Comparison of ENCODE assay signal across 8 cellular contexts in the genomic region with DNA sequence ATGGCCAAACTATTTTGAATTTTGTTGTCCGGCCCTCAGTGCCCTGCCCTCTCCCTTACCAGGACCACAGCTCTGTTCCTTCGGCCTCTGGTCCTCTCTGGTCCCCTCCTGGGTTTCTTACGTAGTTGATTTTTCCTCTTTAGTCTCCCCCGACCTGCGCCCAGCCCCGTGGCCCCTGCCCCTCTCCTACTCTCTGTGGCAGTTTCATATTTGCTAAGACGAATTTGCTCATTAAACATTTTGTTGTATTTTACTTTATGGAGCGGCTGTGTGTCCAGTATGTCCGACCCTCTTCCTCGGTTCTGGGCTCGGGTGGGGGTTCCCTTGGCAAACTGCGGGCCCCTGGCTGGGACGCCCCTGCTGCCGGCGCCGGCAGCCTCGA. TPM values are rescaled to one million over a fixed set of nuclear protein-coding genes. Genes with fewer than 3 reads are reported as not detected.
DNase-seq lines count a peak whose midpoint lies in the region; ATAC-seq, FAIRE-seq and TF ChIP-seq lines count a peak whose summit lies in the region.

No MANE protein-coding gene starts in this region.

- no peaks in the 10 kb centered on the region for H3K27me3 Mint-ChIP-seq in activated naive CD4-positive, alpha-beta T cell treated with anti-CD3 and anti-CD28 coated beads for 36 hours (ENCODE audit: low read depth)

- RAD21 ChIA-PET in GM12878 (lab: Charles Lee; ENCODE audit: unreplicated experiment), result no interaction called here

- TF ChIP-seq EP300 in GM12878 (IDR thresholded peaks at IDR 0.05; ENCODE audit: borderline replicate concordance in 1 of 2, control insufficient read depth in 1 of 2, low read depth in 2 of 2, low read length in 2 of 2) (no peak), upper lobe of left lung (IDR thresholded peaks at IDR 0.05) (no peak)

- H3K4me2 ChIP-seq in GM12878 (ENCODE audit: control insufficient read depth, insufficient read depth), result no peak overlapping the region; the same call in 1 of the 2 replicates

- H3K4me3 ChIP-seq in GM12878 (peak overlapping the region; percentile 92), lower leg skin (ENCODE audit: low read depth, poor library complexity, severe bottlenecking) (peak overlapping the region; percentile 97), upper lobe of left lung (peak overlapping the region; percentile 50 to 99 (median 89))

- H3K27ac ChIP-seq in GM12878 (ENCODE audit: control insufficient read depth, insufficient read depth) (no peak overlapping the region), upper lobe of left lung (peak overlapping the region; percentile 86 to 98 (median 91))

- CTCF ChIA-PET in activated naive CD4-positive, alpha-beta T cell treated with anti-CD3 and anti-CD28 coated beads for 36 hours (lab: Charles Lee), result no interaction called here
- CTCF ChIA-PET in GM12878 (lab: Yijun Ruan, JAX), result no interaction called here

- no TSS peak for BruUV-seq in GM12878 (replicated peaks; lab: Mats Ljungman, UMichigan)

- ATAC-seq in GM12878, result no peak
- ATAC-seq in upper lobe of left lung (ENCODE audit: low FRiP score in 2 of 2), result no peak
- ATAC-seq in HG03280 (IDR thresholded peaks at IDR 0.05; ENCODE audit: unreplicated experiment), result no peak
- no peak for ATAC-seq in GM18873 (IDR thresholded peaks at IDR 0.05; ENCODE audit: low FRiP score, unreplicated experiment)

- H3K27me3 ChIP-seq in GM12878 (replicated peaks in 1 of 2; ENCODE audit: control insufficient read depth in 2 of 2, insufficient read depth in 2 of 2, low read length in 1 of 2), result no peaks in the 10 kb centered on the region
- no peaks in the 10 kb centered on the region for H3K27me3 ChIP-seq in upper lobe of left lung

- no peak for TF ChIP-seq RAD21 in GM12878 (IDR thresholded peaks at IDR 0.05; ENCODE audit: insufficient read depth, low read depth, low read length)

- POLR2A ChIA-PET in GM12878 (lab: Charles Lee), result interaction anchor here (1.4 kb wide), 1 partner anchor 17 kb away, joined by 5 read pairs; no protein-coding TSS in a partner anchor

- H3K27ac Mint-ChIP-seq in activated naive CD4-positive, alpha-beta T cell treated with anti-CD3 and anti-CD28 coated beads for 36 hours, result no peak overlapping the region

- H3K9me3 ChIP-seq in GM12878 (replicated peaks; ENCODE audit: control insufficient read depth, insufficient read depth, low read length) (no peaks in the 10 kb centered on the region), upper lobe of left lung (no peaks in the 10 kb centered on the region)

- H3K9me3 Mint-ChIP-seq in activated naive CD4-positive, alpha-beta T cell treated with anti-CD3 and anti-CD28 coated beads for 36 hours, result no peaks in the 10 kb centered on the region

- TF ChIP-seq POLR2A in GM12878 (IDR thresholded peaks at IDR 0.05; ENCODE audit: low read depth, low read length), result no peak
- no peak for TF ChIP-seq POLR2A in lower leg skin (IDR thresholded peaks at IDR 0.05)
- TF ChIP-seq POLR2A in upper lobe of left lung (IDR thresholded peaks at IDR 0.05), result no peak

- peak overlapping the region; percentile 55 for H3K4me3 Mint-ChIP-seq in activated naive CD4-positive, alpha-beta T cell treated with anti-CD3 and anti-CD28 coated beads for 36 hours

- H3K4me1 Mint-ChIP-seq in activated naive CD4-positive, alpha-beta T cell treated with anti-CD3 and anti-CD28 coated beads for 36 hours (ENCODE audit: low read depth), result peaks cover 63% of the 10 kb centered on the region

- H3K9ac ChIP-seq in GM12878 (ENCODE audit: control insufficient read depth, insufficient read depth, low read length), result peak overlapping the region; percentile 97

- DNase-seq in activated naive CD4-positive, alpha-beta T cell treated with anti-CD3 and anti-CD28 coated beads for 36 hours, result no peak
- DNase-seq in activated naive CD4-positive, alpha-beta T cell treated with anti-CD3 and anti-CD28 coated beads, Interleukin-2, amount 50 U/mL, for 16 hours, result no peak
- DNase-seq in GM12878 (ENCODE audit: low read depth, low spot score) (no peak), lower leg skin (ENCODE audit: low spot score in 2 of 2) (no peak), upper lobe of left lung (no peak), SKM-1 (lab: John Stamatoyannopoulos, UW; ENCODE audit: unreplicated experiment) (no peak)

- TF ChIP-seq CTCF in GM12878 (IDR thresholded peaks at IDR 0.05 in 2 of 3, conservative IDR thresholded peaks at IDR 0.05 in 1 of 3; ENCODE audit: control insufficient read depth in 2 of 3, extremely low read depth in 1 of 3, insufficient read depth in 1 of 3, low read depth in 3 of 3, low read length in 3 of 3) (no peak), lower leg skin (IDR thresholded peaks at IDR 0.05) (no peak), upper lobe of left lung (IDR thresholded peaks at IDR 0.05) (no peak)

- 15% methylated on average over 17 of the region's 17 CpGs for WGBS in GM12878 (ENCODE audit: insufficient coverage, insufficient replicate concordance, low lambda C conversion rate, missing lambda C conversion rate)
- WGBS in lower leg skin, 2 donors, result 22% methylated on average over 17 of the region's 17 CpGs
- 33 to 36% methylated on average over 16 of the region's 17 CpGs for WGBS in upper lobe of left lung, 2 donors

- H3K79me2 ChIP-seq in GM12878 (ENCODE audit: control insufficient read depth, insufficient read depth, low read length), result peaks cover 48% of the 10 kb centered on the region

- SMC1A ChIA-PET in GM12878 (lab: Charles Lee; ENCODE audit: uncharacterized antibody, unreplicated experiment), result no interaction called here

- intact Hi-C loops in activated naive CD4-positive, alpha-beta T cell treated with anti-CD3 and anti-CD28 coated beads for 36 hours (cut with micrococcal nuclease), result loop anchor here (2.0 kb wide), 1 partner anchor 40 kb away; no protein-coding TSS in a partner anchor
- intact Hi-C loops in GM12878 (cut with micrococcal nuclease; ENCODE audit: unreplicated experiment) (no loop called here), lower leg skin (cut with DNase I; ENCODE audit: low total_unique reads) (loop anchor here (5.0 kb wide), 1 partner anchor 833 kb away; the partner anchor contains the start of gene ZNF471)

- in situ Hi-C loops in GM12878 (cut with MboI), result loop anchor here (25.0 kb wide), 1 partner anchor 1537 kb away; the partner anchor contains the start of gene CNOT3

- H3K4me1 ChIP-seq in GM12878 (ENCODE audit: control insufficient read depth, insufficient read depth, low read length), result peaks cover 22% of the 10 kb centered on the region
- H3K4me1 ChIP-seq in upper lobe of left lung, result peaks cover 31 to 68% (median 43%) of the 10 kb centered on the region in 4 donors

- H2AFZ ChIP-seq in GM12878 (ENCODE audit: control insufficient read depth, low read depth, low read length), result no peak overlapping the region

- H3K36me3 ChIP-seq in GM12878 (ENCODE audit: control insufficient read depth in 2 of 2, insufficient read depth in 2 of 2, low read length in 1 of 2), result peaks cover 13 to 26% of the 10 kb centered on the region in 2 experiments
- peaks cover 24 to 51% (median 40%) of the 10 kb centered on the region in 4 donors for H3K36me3 ChIP-seq in upper lobe of left lung

- peaks cover 32% of the 10 kb centered on the region for H3K36me3 Mint-ChIP-seq in activated naive CD4-positive, alpha-beta T cell treated with anti-CD3 and anti-CD28 coated beads for 36 hours (ENCODE audit: low read depth)

- FAIRE-seq in GM12878 (lab: Jason Lieb, UNC), result no peak

- H4K20me1 ChIP-seq in GM12878 (ENCODE audit: control insufficient read depth, insufficient read depth), result peaks cover 10% of the 10 kb centered on the region

RNA-seq across cellular contexts. Expression of gene EPN1, which starts 0.6 kb away (rescaled TPM):
- total RNA-seq in activated naive CD4-positive, alpha-beta T cell treated with anti-CD3 and anti-CD28 coated beads for 36 hours, result 10 to 100 TPM; 23.4 TPM
- total RNA-seq in GM12878 (2013; cell fraction: nucleolus; rRNA removed), result 21.7 and 25.6 TPM in 2 replicates
- total RNA-seq in GM12878 (2014; rRNA removed) (7.7 and 12.0 TPM in 2 replicates), GM12878 (2014; rRNA removed; fragmentation: Illumina TruSeq; extraction: Trizol) (4.7 and 6.2 TPM in 2 replicates), GM12878 (2021) (79.8 and 88.5 TPM in 2 replicates), lower leg skin (100 to 1,000 TPM in 3 of 4 donors, 10 to 100 TPM in 1; 81.2 to 189 (median 120) TPM), upper lobe of left lung (100 to 1,000 TPM in 4 of 6 donors, 10 to 100 TPM in 2; 59.7 to 357 (median 126) TPM)
- 7.1 TPM for polyA plus RNA-seq in GM12878 (2011; ENCODE audit: low read depth)
- polyA plus RNA-seq in GM12878 (2011; rRNA removed) (3.4 and 9.3 TPM in 2 replicates), GM12878 (2014; fragmentation: Illumina TruSeq; extraction: Trizol) (2.0 and 6.8 TPM in 2 replicates), GM12878 (2014; fragmentation: Nextera tagmentation; extraction: Ambion mirVana) (under 1 TPM; 0.11 to 0.16 TPM), GM12878 (2014; rRNA removed) (36.9 and 47.0 TPM in 2 replicates), GM12878 (2016; fragmentation: Nextera tagmentation; extraction: Ambion mirVana) (10 to 100 TPM; 21.8 to 22.1 TPM)
- polyA plus RNA-seq in GM12878 (2011; cell fraction: cytosol; rRNA removed), result 18.3 and 23.2 TPM in 2 replicates
- 35.8 and 58.4 TPM in 2 replicates for polyA plus RNA-seq in GM12878 (2011; cell fraction: nucleus; rRNA removed)
- polyA plus RNA-seq in GM12878 (2012), result 28.6 and 36.3 TPM in 2 replicates
- 19.7 and 22.3 TPM in 2 replicates for polyA minus RNA-seq in GM12878 (2011; rRNA and poly(A)+ RNA removed)
- 18.9 and 25.0 TPM in 2 replicates for polyA minus RNA-seq in GM12878 (2011; cell fraction: cytosol; rRNA and poly(A)+ RNA removed)
- 9.1 and 13.6 TPM in 2 replicates for polyA minus RNA-seq in GM12878 (2011; cell fraction: nucleus; rRNA and poly(A)+ RNA removed)

RNA-seq across cellular contexts. Expression of gene U2AF2, which starts 19.6 kb away (rescaled TPM):
- total RNA-seq in activated naive CD4-positive, alpha-beta T cell treated with anti-CD3 and anti-CD28 coated beads for 36 hours, result 100 to 1,000 TPM; 285 to 293 TPM
- total RNA-seq in GM12878 (2013; cell fraction: nucleolus; rRNA removed), result 46.0 and 50.9 TPM in 2 replicates
- total RNA-seq in GM12878 (2014; rRNA removed) (204 and 228 TPM in 2 replicates), GM12878 (2014; rRNA removed; fragmentation: Illumina TruSeq; extraction: Trizol) (112 and 121 TPM in 2 replicates), GM12878 (2021) (308 and 338 TPM in 2 replicates), lower leg skin (100 to 1,000 TPM in 3 of 4 donors, 10 to 100 TPM in 1; 78.8 to 149 (median 106) TPM), upper lobe of left lung (100 to 1,000 TPM in 4 of 6 donors, 10 to 100 TPM in 2; 57.7 to 294 (median 157) TPM)
- polyA plus RNA-seq in GM12878 (2011; ENCODE audit: low read depth), result 59.4 TPM
- polyA plus RNA-seq in GM12878 (2011; rRNA removed) (54.9 and 140 TPM in 2 replicates), GM12878 (2014; fragmentation: Illumina TruSeq; extraction: Trizol) (50.9 and 141 TPM in 2 replicates), GM12878 (2014; fragmentation: Nextera tagmentation; extraction: Ambion mirVana) (1 to 10 TPM; 3.0 to 8.3 TPM), GM12878 (2014; rRNA removed) (284 and 360 TPM in 2 replicates), GM12878 (2016; fragmentation: Nextera tagmentation; extraction: Ambion mirVana) (10 to 100 TPM; 46.2 to 48.9 TPM)
- polyA plus RNA-seq in GM12878 (2011; cell fraction: cytosol; rRNA removed), result 239 and 270 TPM in 2 replicates
- 425 and 604 TPM in 2 replicates for polyA plus RNA-seq in GM12878 (2011; cell fraction: nucleus; rRNA removed)
- 148 and 173 TPM in 2 replicates for polyA plus RNA-seq in GM12878 (2012)
- polyA minus RNA-seq in GM12878 (2011; rRNA and poly(A)+ RNA removed), result 61.6 and 111 TPM in 2 replicates
- polyA minus RNA-seq in GM12878 (2011; cell fraction: cytosol; rRNA and poly(A)+ RNA removed), result 60.9 and 65.2 TPM in 2 replicates
- 63.1 and 102 TPM in 2 replicates for polyA minus RNA-seq in GM12878 (2011; cell fraction: nucleus; rRNA and poly(A)+ RNA removed)

RNA-seq across cellular contexts. Expression of gene CCDC106, which starts 26.4 kb away (rescaled TPM):
- total RNA-seq in activated naive CD4-positive, alpha-beta T cell treated with anti-CD3 and anti-CD28 coated beads for 36 hours, result 1 to 10 TPM; 4.2 to 4.4 TPM
- total RNA-seq in GM12878 (2013; cell fraction: nucleolus; rRNA removed), result 8.3 and 8.6 TPM in 2 replicates
- total RNA-seq in GM12878 (2014; rRNA removed) (19.2 and 22.5 TPM in 2 replicates), GM12878 (2014; rRNA removed; fragmentation: Illumina TruSeq; extraction: Trizol) (11.9 and 12.7 TPM in 2 replicates), GM12878 (2021) (33.1 and 34.2 TPM in 2 replicates), lower leg skin (10 to 100 TPM in 1 of 4 donors, 1 to 10 TPM in 3; 7.9 to 10.4 (median 8.5) TPM), upper lobe of left lung (10 to 100 TPM; 15.3 to 44.0 (median 17.1) TPM)
- polyA plus RNA-seq in GM12878 (2011; ENCODE audit: low read depth), result 5.6 TPM
- polyA plus RNA-seq in GM12878 (2011; rRNA removed) (7.8 and 16.4 TPM in 2 replicates), GM12878 (2014; fragmentation: Illumina TruSeq; extraction: Trizol) (7.7 and 19.2 TPM in 2 replicates), GM12878 (2014; fragmentation: Nextera tagmentation; extraction: Ambion mirVana) (under 1 TPM; 0.04 to 0.14 TPM), GM12878 (2014; rRNA removed) (35.9 and 39.9 TPM in 2 replicates), GM12878 (2016; fragmentation: Nextera tagmentation; extraction: Ambion mirVana) (10 to 100 TPM; 20.4 to 25.7 TPM)
- polyA plus RNA-seq in GM12878 (2011; cell fraction: cytosol; rRNA removed), result 17.5 and 27.2 TPM in 2 replicates
- 38.1 and 48.1 TPM in 2 replicates for polyA plus RNA-seq in GM12878 (2011; cell fraction: nucleus; rRNA removed)
- 27.7 and 32.6 TPM in 2 replicates for polyA plus RNA-seq in GM12878 (2012)
- polyA minus RNA-seq in GM12878 (2011; rRNA and poly(A)+ RNA removed), result 3.4 and 7.2 TPM in 2 replicates
- polyA minus RNA-seq in GM12878 (2011; cell fraction: cytosol; rRNA and poly(A)+ RNA removed), result 5.5 and 7.0 TPM in 2 replicates
- polyA minus RNA-seq in GM12878 (2011; cell fraction: nucleus; rRNA and poly(A)+ RNA removed), result 6.4 and 14.4 TPM in 2 replicates

RNA-seq across cellular contexts. Expression of gene ZNF581, which starts 31.0 kb away (rescaled TPM):
- total RNA-seq in activated naive CD4-positive, alpha-beta T cell treated with anti-CD3 and anti-CD28 coated beads for 36 hours, result 10 to 100 TPM; 18.0 to 20.7 TPM
- total RNA-seq in GM12878 (2013; cell fraction: nucleolus; rRNA removed), result 5.3 and 7.2 TPM in 2 replicates
- total RNA-seq in GM12878 (2014; rRNA removed) (22.1 and 25.4 TPM in 2 replicates), GM12878 (2014; rRNA removed; fragmentation: Illumina TruSeq; extraction: Trizol) (14.0 and 14.1 TPM in 2 replicates), GM12878 (2021) (44.9 and 45.4 TPM in 2 replicates), lower leg skin (10 to 100 TPM; 20.1 to 27.3 (median 22.8) TPM), upper lobe of left lung (10 to 100 TPM; 15.6 to 38.8 (median 21.9) TPM)
- 31.2 TPM for polyA plus RNA-seq in GM12878 (2011; ENCODE audit: low read depth)
- polyA plus RNA-seq in GM12878 (2011; rRNA removed) (13.5 and 19.1 TPM in 2 replicates), GM12878 (2014; fragmentation: Illumina TruSeq; extraction: Trizol) (7.8 and 13.2 TPM in 2 replicates), GM12878 (2014; fragmentation: Nextera tagmentation; extraction: Ambion mirVana) (10 to 100 TPM in 1 of 2 experiments, 1 to 10 TPM in 1; 4.7 to 18.1 TPM), GM12878 (2014; rRNA removed) (39.6 and 45.3 TPM in 2 replicates), GM12878 (2016; fragmentation: Nextera tagmentation; extraction: Ambion mirVana) (10 to 100 TPM; 29.1 to 37.0 TPM)
- 27.8 and 34.4 TPM in 2 replicates for polyA plus RNA-seq in GM12878 (2011; cell fraction: cytosol; rRNA removed)
- polyA plus RNA-seq in GM12878 (2011; cell fraction: nucleus; rRNA removed), result 21.8 and 24.9 TPM in 2 replicates
- 43.7 and 58.1 TPM in 2 replicates for polyA plus RNA-seq in GM12878 (2012)
- polyA minus RNA-seq in GM12878 (2011; rRNA and poly(A)+ RNA removed), result 15.2 and 28.9 TPM in 2 replicates
- 11.5 and 15.8 TPM in 2 replicates for polyA minus RNA-seq in GM12878 (2011; cell fraction: cytosol; rRNA and poly(A)+ RNA removed)
- polyA minus RNA-seq in GM12878 (2011; cell fraction: nucleus; rRNA and poly(A)+ RNA removed), result 6.0 and 9.0 TPM in 2 replicates

RNA-seq across cellular contexts. Expression of gene ZNF580, which starts 33.6 kb away (rescaled TPM):
- total RNA-seq in activated naive CD4-positive, alpha-beta T cell treated with anti-CD3 and anti-CD28 coated beads for 36 hours, result 10 to 100 TPM; 18.1 to 18.7 TPM
- total RNA-seq in GM12878 (2013; cell fraction: nucleolus; rRNA removed), result 16.2 and 23.0 TPM in 2 replicates
- 9.4 and 12.2 TPM in 2 replicates for total RNA-seq in GM12878 (2014; rRNA removed)
- total RNA-seq in GM12878 (2014; rRNA removed; fragmentation: Illumina TruSeq; extraction: Trizol), result 4.7 and 5.7 TPM in 2 replicates
- total RNA-seq in GM12878 (2021), result 31.8 and 34.2 TPM in 2 replicates
- 12.4 TPM for polyA plus RNA-seq in GM12878 (2011; ENCODE audit: low read depth)
- 5.5 and 7.9 TPM in 2 replicates for polyA plus RNA-seq in GM12878 (2011; rRNA removed)
- 9.7 and 13.8 TPM in 2 replicates for polyA plus RNA-seq in GM12878 (2011; cell fraction: cytosol; rRNA removed)
- 50.7 and 83.1 TPM in 2 replicates for polyA plus RNA-seq in GM12878 (2011; cell fraction: nucleus; rRNA removed)
- polyA plus RNA-seq in GM12878 (2012), result 33.1 and 35.3 TPM in 2 replicates
- 5.3 and 7.4 TPM in 2 replicates for polyA plus RNA-seq in GM12878 (2014; fragmentation: Illumina TruSeq; extraction: Trizol)
- polyA plus RNA-seq in GM12878 (2014; fragmentation: Nextera tagmentation; extraction: Ambion mirVana), result 1 to 10 TPM; 2.3 to 7.4 TPM
- 27.1 and 30.2 TPM in 2 replicates for polyA plus RNA-seq in GM12878 (2014; rRNA removed)
- 10 to 100 TPM; 24.7 to 25.3 TPM for polyA plus RNA-seq in GM12878 (2016; fragmentation: Nextera tagmentation; extraction: Ambion mirVana)
- 3.4 and 7.0 TPM in 2 replicates for polyA minus RNA-seq in GM12878 (2011; rRNA and poly(A)+ RNA removed)
- 5.5 and 8.0 TPM in 2 replicates for polyA minus RNA-seq in GM12878 (2011; cell fraction: cytosol; rRNA and poly(A)+ RNA removed)
- 8.2 and 17.3 TPM in 2 replicates for polyA minus RNA-seq in GM12878 (2011; cell fraction: nucleus; rRNA and poly(A)+ RNA removed)
- 10 to 100 TPM; 14.1 to 38.0 (median 22.9) TPM for total RNA-seq in lower leg skin
- 10 to 100 TPM; 28.1 to 84.1 (median 38.0) TPM for total RNA-seq in upper lobe of left lung
